Comparison of ENCODE assay signal across 9 cellular contexts in genomic region chr4:152640058-152640921, GRCh38. TPM values are rescaled to one million over a fixed set of nuclear protein-coding genes. Genes with fewer than 3 reads are reported as not detected.
A peak's percentile ranks its signal among the peaks of the same experiment; 100 is the strongest.
DNase-seq lines count a peak whose midpoint lies in the region; ATAC-seq and TF ChIP-seq lines count a peak whose summit lies in the region.
"Had no signal": no experiment of that assay in that cellular context is flagged by ENCODE, and none has a peak within 500 bp of the region (broad histone marks: within the 10 kb centered on the region; RNA-seq: fewer than 3 reads in every experiment).

No MANE protein-coding gene starts in this region.

- H3K27ac ChIP-seq in Karpas-422 (ENCODE audit: low read length) (no peak overlapping the region), VCaP (peak overlapping the region; percentile 67), thyroid gland (no peak overlapping the region)
- H3K27ac ChIP-seq: ovary had no signal

- WGBS in thyroid gland, 2 donors = 41 to 44% methylated on average over 8 of the region's 8 CpGs

- H4K20me1 ChIP-seq in Karpas-422 (ENCODE audit: insufficient read depth, low read depth, low read length) = no peaks in the 10 kb centered on the region

- peak; percentile 76 for TF ChIP-seq CTCF in VCaP (conservative IDR thresholded peaks at IDR 0.05)
- TF ChIP-seq CTCF in thyroid gland (IDR thresholded peaks at IDR 0.05) = peak in 5 of 6 experiments; percentile 18 to 72 (median 58)

- peak; percentile 95 for DNase-seq in DMS153 treated with DMSO at 0.1 percent for 48 hours (lab: John Stamatoyannopoulos, UW; ENCODE audit: unreplicated experiment)
- peak; percentile 69 for DNase-seq in Karpas-422
- peak; percentile 14 for DNase-seq in hepatic stellate cell (ENCODE audit: low spot score)
- no peak for DNase-seq in thyroid gland
- no peak for DNase-seq in NCI-H146 treated with DMSO at 0.1 percent for 48 hours (lab: John Stamatoyannopoulos, UW; ENCODE audit: unreplicated experiment)

- H3K36me3 ChIP-seq in Karpas-422 (ENCODE audit: insufficient read depth, low read length) (no peaks in the 10 kb centered on the region), thyroid gland (no peaks in the 10 kb centered on the region)
- H3K36me3 ChIP-seq: ovary had no signal

- H3K4me1 ChIP-seq in Karpas-422 (ENCODE audit: low read length) (peaks cover 7% of the 10 kb centered on the region), thyroid gland (no peaks in the 10 kb centered on the region)

- ATAC-seq in HG03521 (IDR thresholded peaks at IDR 0.05; ENCODE audit: unreplicated experiment) (no peak), HG03457 (IDR thresholded peaks at IDR 0.05; ENCODE audit: unreplicated experiment) (no peak)

- H3K79me2 ChIP-seq in Karpas-422 (ENCODE audit: low read length) = no peaks in the 10 kb centered on the region

- no peak overlapping the region for H3K4me3 ChIP-seq in Karpas-422 (ENCODE audit: low read length)
- no peak overlapping the region for H3K4me3 ChIP-seq in thyroid gland (replicated peaks in 1 of 3)
- H3K4me3 ChIP-seq: ovary had no signal

- no peak overlapping the region for H3K9ac ChIP-seq in Karpas-422 (ENCODE audit: low read length)

- intact Hi-C loops in thyroid gland (cut with DNase I) = no loop called here

- H2AFZ ChIP-seq in Karpas-422 (ENCODE audit: low read length) = no peak overlapping the region

- no peak for TF ChIP-seq POLR2A in thyroid gland (IDR thresholded peaks at IDR 0.05)

- no peaks in the 10 kb centered on the region for H3K9me3 ChIP-seq in Karpas-422 (ENCODE audit: low read length)
- no peaks in the 10 kb centered on the region for H3K9me3 ChIP-seq in thyroid gland
- H3K9me3 ChIP-seq: ovary had no signal

- no peaks in the 10 kb centered on the region for H3K9me2 ChIP-seq in Karpas-422 (replicated peaks; ENCODE audit: insufficient read depth, low read length)

- no peak overlapping the region for H3K4me2 ChIP-seq in Karpas-422 (ENCODE audit: low read depth, low read length, poor library complexity, severe bottlenecking)

- H3K27me3 ChIP-seq in Karpas-422 (ENCODE audit: low read length) = no peaks in the 10 kb centered on the region
- H3K27me3 ChIP-seq in thyroid gland = no peaks in the 10 kb centered on the region
- H3K27me3 ChIP-seq: ovary had no signal

RNA-seq across cellular contexts. Expression of gene TMEM154, which starts 39.5 kb away (rescaled TPM):
- 0.14 and 0.22 TPM in 2 replicates for total RNA-seq in Karpas-422 (2014; rRNA removed; shearing (Covaris generic); ENCODE audit: low replicate concordance)
- 1 to 10 TPM in 1 of 4 donors, under 1 TPM in 3; 0.22 to 1.6 (median 0.42) TPM for total RNA-seq in thyroid gland

Comparison
In these comparisons a context has a peak if more than half of its experiments do, and no peak if none do; other contexts are left out.
1. DNase-seq: peak in DMS153 treated with DMSO at 0.1 percent for 48 hours (single experiment), Karpas-422 (single experiment) and hepatic stellate cell (single experiment); none in thyroid gland (0 of 2) and NCI-H146 treated with DMSO at 0.1 percent for 48 hours (single experiment).